In the genomic region with DNA sequence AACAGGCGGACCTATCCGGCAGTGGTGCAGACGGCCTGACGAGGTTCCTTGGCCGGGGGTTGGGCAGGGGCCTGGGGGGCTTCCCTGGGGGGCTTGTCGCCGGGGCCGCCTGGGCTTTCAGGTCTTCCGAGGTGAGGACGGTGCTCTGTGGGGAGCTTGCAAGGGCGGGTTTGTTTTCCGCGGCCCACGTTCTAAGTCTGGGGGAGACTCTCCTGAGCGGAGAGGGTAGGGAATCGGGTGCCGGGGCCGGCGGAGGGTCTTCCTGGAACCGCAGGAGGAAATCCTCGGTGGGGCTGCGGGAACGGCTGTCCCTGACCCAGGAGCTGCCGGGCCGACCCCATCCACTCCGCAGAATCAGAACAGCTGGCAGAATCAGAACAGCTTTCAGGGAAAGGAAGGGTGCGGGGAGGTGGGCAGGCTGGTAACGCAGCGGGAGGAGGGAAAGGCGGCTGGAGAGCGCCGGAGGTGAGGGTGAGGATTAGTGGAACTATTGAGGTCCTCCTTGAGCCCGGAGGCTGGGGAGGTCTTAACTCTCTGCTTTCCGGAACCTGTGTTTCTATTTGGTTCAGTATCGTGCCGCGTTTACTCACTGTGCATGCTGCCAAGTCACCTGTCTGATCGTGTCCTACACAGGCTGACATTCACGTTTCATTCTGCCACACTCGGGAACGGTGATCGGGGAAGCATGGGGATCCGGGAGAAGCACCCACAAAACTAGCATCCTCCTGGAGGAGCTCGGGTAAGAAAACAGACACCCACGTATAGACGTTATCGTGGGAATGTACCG, we compare ENCODE assay signal across 8 cellular contexts. TPM values are rescaled to one million over a fixed set of nuclear protein-coding genes. Genes with fewer than 3 reads are reported as not detected.
DNase-seq lines count a peak whose midpoint lies in the region; ATAC-seq and TF ChIP-seq lines count a peak whose summit lies in the region.

No MANE protein-coding gene starts in this region.

- 1% methylated on average over 47 to 48 of the region's 48 CpGs for whole genome bisulfite sequencing in spleen, 5 donors

- ATAC-seq in GM18517 (IDR thresholded peaks at IDR 0.05; ENCODE audit: unreplicated experiment) (peak; percentile 14), HG03039 (IDR thresholded peaks at IDR 0.05; ENCODE audit: unreplicated experiment) (peak; percentile 25), Panc1 (peak; percentile 70)

- H3K27me3 Mint-ChIP-seq in brain: peaks cover 13% of the 10 kb centered on the region

- peaks cover 77% of the 10 kb centered on the region for H3K4me1 Mint-ChIP-seq in brain

- in situ Hi-C loops in Panc1 (cut with HindIII; ENCODE audit: low pct_unique_long_range_greater_than_20kb, low sequenced_read_pairs): no loop called here

- TF ChIP-seq POLR2A in spleen (IDR thresholded peaks at IDR 0.05): no peak

- H3K36me3 ChIP-seq in Panc1 (ENCODE audit: control insufficient read depth, insufficient read depth, low read length) (peaks cover 33% of the 10 kb centered on the region), spleen (peaks cover 0 to 28% (median 13%) of the 10 kb centered on the region in 6 donors)

- DNase-seq in AG20443 (ENCODE audit: low spot score) (peak; percentile 51), Panc1 (ENCODE audit: low read depth, low spot score) (no peak), iPS-NIHi11 (ENCODE audit: low spot score) (peak; percentile 84), spleen (peak; percentile 92), activated gamma-delta T cell (lab: John Stamatoyannopoulos, UW) (no peak)

- H3K4me1 ChIP-seq in Panc1 (ENCODE audit: control insufficient read depth, insufficient read depth, low read length) (peaks cover 25% of the 10 kb centered on the region), spleen (peaks cover 26 to 81% (median 59%) of the 10 kb centered on the region in 6 donors)

- POLR2A ChIA-PET in Panc1 (lab: Charles Lee): interaction anchor here (0.6 to 0.7 kb wide), 2 partner anchors 176 to 758 kb away, joined by 4 to 6 read pairs; no protein-coding TSS in a partner anchor

- H3K4me3 ChIP-seq in Panc1 (ENCODE audit: low read depth in 2 of 2, low read length in 2 of 2) (peak overlapping the region; percentile 88 to 98), spleen (peak overlapping the region; percentile 80 to 99 (median 92))

- peak overlapping the region; percentile 96 for H3K27ac ChIP-seq in Panc1 (ENCODE audit: low read length)
- peak overlapping the region; percentile 73 to 92 (median 88) for H3K27ac ChIP-seq in spleen

- BruUV-seq in Panc1 (replicated peaks; lab: Mats Ljungman, UMichigan): TSS peak; percentile 46

- no peaks in the 10 kb centered on the region for H3K9me3 ChIP-seq in Panc1 (ENCODE audit: control insufficient read depth, insufficient read depth, low read depth, low read length)
- H3K9me3 ChIP-seq in spleen: no peaks in the 10 kb centered on the region

- H3K9me3 Mint-ChIP-seq in brain: no peaks in the 10 kb centered on the region

- H3K27me3 ChIP-seq in Panc1 (ENCODE audit: control insufficient read depth, insufficient read depth, low read length) (no peaks in the 10 kb centered on the region), spleen (replicated peaks in 1 of 7) (no peaks in the 10 kb centered on the region)

- H3K27ac Mint-ChIP-seq in brain: peak overlapping the region; percentile 97 to 100 (median 100)

- intact Hi-C loops in Panc1 (cut with micrococcal nuclease; ENCODE audit: unreplicated experiment): no loop called here
- intact Hi-C loops in spleen (cut with DNase I; ENCODE audit: low total_unique reads): loop anchor here (5.0 kb wide), 1 partner anchor 35 kb away; no protein-coding TSS in a partner anchor

- H3K36me3 Mint-ChIP-seq in brain: peaks cover 35% of the 10 kb centered on the region

- no peak for TF ChIP-seq CTCF in Panc1 (IDR thresholded peaks at IDR 0.05)
- TF ChIP-seq CTCF in brain (conservative IDR thresholded peaks at IDR 0.05): no peak
- no peak for TF ChIP-seq CTCF in spleen (IDR thresholded peaks at IDR 0.05 in 8 of 11, conservative IDR thresholded peaks at IDR 0.05 in 3 of 11)

- CTCF ChIA-PET in Panc1 (lab: Charles Lee): interaction anchor here (0.5 to 0.9 kb wide), 3 partner anchors 10 to 504 kb away, joined by 3 to 9 read pairs (median 4); no protein-coding TSS in a partner anchor

- peak overlapping the region; percentile 92 to 100 (median 98) for H3K4me3 Mint-ChIP-seq in brain

RNA-seq across cellular contexts. Expression of gene CPSF4L, which starts 28.9 kb away (rescaled TPM):
- total RNA-seq in Panc1 (2021; ENCODE audit: unreplicated experiment) (not detected), spleen (not detected)
- polyA plus RNA-seq in Panc1 (2012; ENCODE audit: insufficient read length): not detected
- polyA plus RNA-seq in brain (ENCODE audit: insufficient read depth, low read depth, low replicate concordance) (not detected), spleen (not detected)

RNA-seq across cellular contexts. Expression of gene COG1, which starts 39.9 kb away (rescaled TPM):
- 41.2 TPM for total RNA-seq in Panc1 (2021; ENCODE audit: unreplicated experiment)
- polyA plus RNA-seq in Panc1 (2012; ENCODE audit: insufficient read length): 42.3 TPM
- 99.7 TPM for polyA plus RNA-seq in brain (ENCODE audit: insufficient read depth, low read depth, low replicate concordance)
- 10 to 100 TPM; 31.9 to 48.8 (median 36.1) TPM for total RNA-seq in spleen
- 10 to 100 TPM in 2 of 3 donors, 1 to 10 TPM in 1; 8.9 to 10.5 (median 10.4) TPM for polyA plus RNA-seq in spleen

Comparison
In these comparisons a context has a peak if more than half of its experiments do, and no peak if none do; other contexts are left out.
1. DNase-seq: peak in AG20443 (single experiment), iPS-NIHi11 (single experiment) and spleen (single experiment); none in Panc1 (single experiment) and activated gamma-delta T cell (single experiment).
2. ATAC-seq: peak in every context shown above with its lines; median percentile 70 in Panc1; 25 in HG03039; 14 in GM18517.